ENCODE assay signal across 1 cellular context in the genomic region with DNA sequence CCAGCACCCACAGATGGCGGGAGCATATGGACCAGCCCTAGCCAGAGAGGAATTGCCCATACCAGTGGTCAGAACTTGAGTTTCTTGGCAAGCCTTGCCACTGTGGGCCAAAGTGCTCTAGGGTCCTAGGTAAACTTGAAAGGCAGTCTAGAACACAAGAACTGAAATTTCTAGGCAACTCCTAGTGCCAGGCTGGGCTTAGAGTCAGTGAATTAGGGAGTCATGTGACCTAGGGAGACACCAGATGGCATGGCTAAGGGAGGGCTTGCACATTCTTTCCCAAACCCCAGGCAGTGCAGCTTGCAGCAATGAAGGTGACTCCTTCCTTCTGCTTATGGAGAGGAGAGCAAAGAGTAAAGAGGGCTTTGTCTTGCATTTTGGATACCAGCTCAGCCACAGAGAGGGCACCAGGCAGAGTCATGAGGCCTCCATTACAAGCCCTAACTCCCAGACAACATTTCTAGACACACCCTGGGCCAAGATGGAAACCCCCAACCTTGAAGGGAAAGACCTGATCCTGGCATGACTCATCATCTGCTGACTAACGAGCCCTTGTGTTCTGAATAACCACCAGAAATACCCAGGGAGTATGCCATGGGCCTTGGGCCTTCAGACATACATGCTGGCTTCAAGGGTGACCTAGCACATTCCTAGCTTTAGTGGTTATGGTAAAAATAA.
TF ChIP-seq lines count a peak whose summit lies in the region.

No MANE protein-coding gene starts in this region.

TF ChIP-seq in WTC11, 78 proteins besides CTCF, POLR2A, EP300 and RAD21 (continued from another document):
- no peak for TF ChIP-seq ZNF396 (CRISPR knock-in tag; IDR thresholded peaks at IDR 0.05; ENCODE audit: borderline replicate concordance)
- no peak for TF ChIP-seq ZNF232 (CRISPR knock-in tag; IDR thresholded peaks at IDR 0.05)
- TF ChIP-seq TEAD4 (CRISPR knock-in tag; IDR thresholded peaks at IDR 0.05), result no peak
- TF ChIP-seq SMAD4 (CRISPR knock-in tag; IDR thresholded peaks at IDR 0.05), result no peak
- TF ChIP-seq ELF4 (CRISPR knock-in tag; IDR thresholded peaks at IDR 0.05; ENCODE audit: low read depth), result no peak
- TF ChIP-seq, protein P1, sequence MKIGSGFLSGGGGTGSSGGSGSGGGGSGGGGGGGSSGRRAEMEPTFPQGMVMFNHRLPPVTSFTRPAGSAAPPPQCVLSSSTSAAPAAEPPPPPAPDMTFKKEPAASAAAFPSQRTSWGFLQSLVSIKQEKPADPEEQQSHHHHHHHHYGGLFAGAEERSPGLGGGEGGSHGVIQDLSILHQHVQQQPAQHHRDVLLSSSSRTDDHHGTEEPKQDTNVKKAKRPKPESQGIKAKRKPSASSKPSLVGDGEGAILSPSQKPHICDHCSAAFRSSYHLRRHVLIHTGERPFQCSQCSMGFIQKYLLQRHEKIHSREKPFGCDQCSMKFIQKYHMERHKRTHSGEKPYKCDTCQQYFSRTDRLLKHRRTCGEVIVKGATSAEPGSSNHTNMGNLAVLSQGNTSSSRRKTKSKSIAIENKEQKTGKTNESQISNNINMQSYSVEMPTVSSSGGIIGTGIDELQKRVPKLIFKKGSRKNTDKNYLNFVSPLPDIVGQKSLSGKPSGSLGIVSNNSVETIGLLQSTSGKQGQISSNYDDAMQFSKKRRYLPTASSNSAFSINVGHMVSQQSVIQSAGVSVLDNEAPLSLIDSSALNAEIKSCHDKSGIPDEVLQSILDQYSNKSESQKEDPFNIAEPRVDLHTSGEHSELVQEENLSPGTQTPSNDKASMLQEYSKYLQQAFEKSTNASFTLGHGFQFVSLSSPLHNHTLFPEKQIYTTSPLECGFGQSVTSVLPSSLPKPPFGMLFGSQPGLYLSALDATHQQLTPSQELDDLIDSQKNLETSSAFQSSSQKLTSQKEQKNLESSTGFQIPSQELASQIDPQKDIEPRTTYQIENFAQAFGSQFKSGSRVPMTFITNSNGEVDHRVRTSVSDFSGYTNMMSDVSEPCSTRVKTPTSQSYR (CRISPR knock-in tag; IDR thresholded peaks at IDR 0.05), result no peak
- TF ChIP-seq SP1 (CRISPR knock-in tag; conservative IDR thresholded peaks at IDR 0.05), result no peak
- no peak for TF ChIP-seq SMAD3 (CRISPR knock-in tag; IDR thresholded peaks at IDR 0.05; ENCODE audit: borderline replicate concordance)
- TF ChIP-seq, protein P2, sequence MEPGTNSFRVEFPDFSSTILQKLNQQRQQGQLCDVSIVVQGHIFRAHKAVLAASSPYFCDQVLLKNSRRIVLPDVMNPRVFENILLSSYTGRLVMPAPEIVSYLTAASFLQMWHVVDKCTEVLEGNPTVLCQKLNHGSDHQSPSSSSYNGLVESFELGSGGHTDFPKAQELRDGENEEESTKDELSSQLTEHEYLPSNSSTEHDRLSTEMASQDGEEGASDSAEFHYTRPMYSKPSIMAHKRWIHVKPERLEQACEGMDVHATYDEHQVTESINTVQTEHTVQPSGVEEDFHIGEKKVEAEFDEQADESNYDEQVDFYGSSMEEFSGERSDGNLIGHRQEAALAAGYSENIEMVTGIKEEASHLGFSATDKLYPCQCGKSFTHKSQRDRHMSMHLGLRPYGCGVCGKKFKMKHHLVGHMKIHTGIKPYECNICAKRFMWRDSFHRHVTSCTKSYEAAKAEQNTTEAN (CRISPR knock-in tag; IDR thresholded peaks at IDR 0.05), result no peak
- no peak for TF ChIP-seq TCF7 (CRISPR knock-in tag; IDR thresholded peaks at IDR 0.05; ENCODE audit: low read depth)
- no peak for TF ChIP-seq ZNF138 (CRISPR knock-in tag; conservative IDR thresholded peaks at IDR 0.05)
- TF ChIP-seq ZNF121 (CRISPR knock-in tag; IDR thresholded peaks at IDR 0.05), result no peak
- no peak for TF ChIP-seq ZNF671 (CRISPR knock-in tag; IDR thresholded peaks at IDR 0.05)
- no peak for TF ChIP-seq ZBTB21 (CRISPR knock-in tag; IDR thresholded peaks at IDR 0.05; ENCODE audit: borderline replicate concordance)
- TF ChIP-seq, protein P3, sequence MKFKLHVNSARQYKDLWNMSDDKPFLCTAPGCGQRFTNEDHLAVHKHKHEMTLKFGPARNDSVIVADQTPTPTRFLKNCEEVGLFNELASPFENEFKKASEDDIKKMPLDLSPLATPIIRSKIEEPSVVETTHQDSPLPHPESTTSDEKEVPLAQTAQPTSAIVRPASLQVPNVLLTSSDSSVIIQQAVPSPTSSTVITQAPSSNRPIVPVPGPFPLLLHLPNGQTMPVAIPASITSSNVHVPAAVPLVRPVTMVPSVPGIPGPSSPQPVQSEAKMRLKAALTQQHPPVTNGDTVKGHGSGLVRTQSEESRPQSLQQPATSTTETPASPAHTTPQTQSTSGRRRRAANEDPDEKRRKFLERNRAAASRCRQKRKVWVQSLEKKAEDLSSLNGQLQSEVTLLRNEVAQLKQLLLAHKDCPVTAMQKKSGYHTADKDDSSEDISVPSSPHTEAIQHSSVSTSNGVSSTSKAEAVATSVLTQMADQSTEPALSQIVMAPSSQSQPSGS (CRISPR knock-in tag; IDR thresholded peaks at IDR 0.05; ENCODE audit: borderline replicate concordance, low read depth), result no peak
